ENCODE assay signal across 26 cellular contexts in the genomic region with DNA sequence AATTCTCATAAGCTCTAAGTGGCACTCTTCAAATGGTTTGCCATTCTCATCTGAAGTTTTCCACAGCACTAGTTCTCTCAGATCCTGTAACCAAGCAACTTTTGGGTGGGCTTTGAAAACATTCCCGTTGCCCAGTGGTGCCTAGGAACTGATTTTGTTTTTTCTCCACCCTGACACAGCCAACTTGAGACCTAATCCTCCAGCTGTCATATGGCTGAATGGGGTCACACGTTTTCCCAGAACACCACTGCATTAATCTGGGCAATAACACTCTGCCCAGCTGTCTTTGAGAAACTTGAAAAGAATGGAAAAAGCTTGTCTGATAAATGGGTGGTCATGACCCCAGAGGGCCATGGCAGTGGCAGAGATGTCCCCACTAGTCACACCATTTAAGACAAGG.
"Had no signal": no experiment of that assay in that cellular context is flagged by ENCODE, and none has a peak within 500 bp of the region (broad histone marks: within the 10 kb centered on the region; RNA-seq: fewer than 3 reads in every experiment).

No MANE protein-coding gene starts in this region.

- H3K9me3 Mint-ChIP-seq: memory B cell; naive thymus-derived CD4-positive, alpha-beta T cell; nephron progenitor cell; stimulated activated effector memory CD8-positive, alpha-beta T cell treated with anti-CD3 and anti-CD28 coated beads, Interleukin-12 subunit alpha, Interleukin-12 subunit beta, amount 100 ng/mL, for 72 hours had no signal

- H3K4me1 Mint-ChIP-seq: memory B cell had no signal

- DNase-seq: dorsolateral prefrontal cortex; effector CD4-positive, alpha-beta T cell; foreskin melanocyte; glutamatergic neuron; heart right ventricle; immature natural killer cell; islet precursor cell; left colon; left ventricle myocardium superior; lower lobe of right lung; naive thymus-derived CD4-positive, alpha-beta T cell; nephron progenitor cell; stimulated activated CD4-positive, alpha-beta T cell treated with anti-CD3 and anti-CD28 coated beads, Interleukin-2, amount 100 ng/mL, for 24 hours; stimulated activated CD4-positive, alpha-beta T cell treated with anti-CD3 and anti-CD28 coated beads, Interleukin-4, amount 100 ng/mL, for 24 hours; stimulated activated naive CD4-positive, alpha-beta T cell treated with Interleukin-2 at 50 U/mL for 16 hours; stomach; thyroid gland; trophoblast cell had no signal

- H3K27me3 ChIP-seq: dorsolateral prefrontal cortex, heart right ventricle, right atrium auricular region, stomach, thyroid gland, vagina had no signal

- H3K36me3 ChIP-seq: lower lobe of right lung, prostate gland, right atrium auricular region, stomach, thyroid gland, vagina had no signal

- H3K4me1 ChIP-seq: prostate gland had no signal

- H3K36me3 Mint-ChIP-seq: naive thymus-derived CD4-positive, alpha-beta T cell; stimulated activated effector memory CD8-positive, alpha-beta T cell treated with anti-CD3 and anti-CD28 coated beads, Interleukin-12 subunit alpha, Interleukin-12 subunit beta, amount 100 ng/mL, for 72 hours had no signal

- H3K27me3 Mint-ChIP-seq: naive thymus-derived CD4-positive, alpha-beta T cell had no signal

- ATAC-seq: esophagus mucosa; heart right ventricle; left colon; left ventricle myocardium superior; lower lobe of right lung; naive thymus-derived CD4-positive, alpha-beta T cell; sciatic nerve; stimulated activated effector memory CD8-positive, alpha-beta T cell treated with anti-CD3 and anti-CD28 coated beads, Interleukin-12 subunit alpha, Interleukin-12 subunit beta, amount 100 ng/mL, for 72 hours had no signal

- H3K9me3 ChIP-seq: heart right ventricle, lower lobe of right lung, prostate gland, right atrium auricular region, stomach, thyroid gland, vagina had no signal

- H3K4me3 ChIP-seq: dorsolateral prefrontal cortex, heart right ventricle, lower lobe of right lung, prostate gland, right atrium auricular region, stomach, thyroid gland, vagina had no signal

- H3K4me3 Mint-ChIP-seq: immature natural killer cell; memory B cell; naive thymus-derived CD4-positive, alpha-beta T cell; nephron progenitor cell; stimulated activated effector memory CD8-positive, alpha-beta T cell treated with anti-CD3 and anti-CD28 coated beads, Interleukin-12 subunit alpha, Interleukin-12 subunit beta, amount 100 ng/mL, for 72 hours had no signal

- H3K27ac ChIP-seq: dorsolateral prefrontal cortex, epithelial cell of prostate, heart right ventricle, lower lobe of right lung, prostate gland, right atrium auricular region, stomach, thyroid gland, vagina had no signal

- H3K27ac Mint-ChIP-seq: immature natural killer cell; memory B cell; naive thymus-derived CD4-positive, alpha-beta T cell; nephron progenitor cell; stimulated activated effector memory CD8-positive, alpha-beta T cell treated with anti-CD3 and anti-CD28 coated beads, Interleukin-12 subunit alpha, Interleukin-12 subunit beta, amount 100 ng/mL, for 72 hours had no signal
